Comparison of ENCODE assay signal across 19 cellular contexts in the genomic region with DNA sequence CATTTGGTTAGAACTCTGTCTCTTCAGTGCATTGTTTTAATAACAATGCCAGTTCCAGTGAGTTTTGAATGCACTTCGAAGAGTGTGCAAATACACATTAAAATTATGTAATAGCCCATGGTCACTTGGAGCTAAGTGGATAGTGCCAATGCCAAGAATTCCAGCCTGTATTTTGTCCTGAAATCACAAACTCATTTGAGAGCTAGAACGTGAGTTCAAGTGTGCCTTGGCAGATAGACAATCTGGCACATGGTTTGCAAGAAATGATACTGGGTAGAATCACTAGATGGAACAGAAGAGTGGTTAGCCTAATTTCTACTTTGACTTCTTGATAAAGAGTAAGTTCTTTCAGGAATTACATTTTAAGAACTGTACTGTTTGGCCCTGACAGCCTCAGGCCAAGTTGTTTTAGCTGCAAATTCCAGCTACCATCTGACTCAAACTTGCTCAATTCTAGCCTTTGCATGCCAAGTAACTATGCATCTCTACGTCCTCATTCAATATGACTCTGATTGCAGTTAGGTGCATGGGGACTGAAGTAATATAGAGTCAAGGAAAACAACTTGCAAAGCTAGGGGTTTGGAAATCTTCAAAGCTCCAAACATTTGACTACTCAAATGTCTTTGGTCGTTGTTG.
DNase-seq lines count a peak whose midpoint lies in the region; ATAC-seq, FAIRE-seq and TF ChIP-seq lines count a peak whose summit lies in the region.
"Had no signal": no experiment of that assay in that cellular context is flagged by ENCODE, and none has a peak within 500 bp of the region (broad histone marks: within the 10 kb centered on the region; RNA-seq: fewer than 3 reads in every experiment).

No MANE protein-coding gene starts in this region.

- ATAC-seq in PC-3, result no peak
- ATAC-seq in HG02642 (IDR thresholded peaks at IDR 0.05; ENCODE audit: poor library complexity, unreplicated experiment), result no peak
- ATAC-seq in right cardiac atrium, result no peak
- ATAC-seq: HCT116, Right ventricle myocardium inferior had no signal

- no peaks in the 10 kb centered on the region for H3F3A ChIP-seq in GM23248 (ENCODE audit: insufficient read depth)
- no peaks in the 10 kb centered on the region for H3F3A ChIP-seq in PC-3 (ENCODE audit: low read length, unreplicated experiment)

- TF ChIP-seq CTCF in PC-3 (conservative IDR thresholded peaks at IDR 0.05; ENCODE audit: low read depth, low read length), result no peak
- TF ChIP-seq CTCF in bronchial epithelial cell (IDR thresholded peaks at IDR 0.05; ENCODE audit: insufficient read depth, low read length, severe bottlenecking), result no peak

- H3K4me3 ChIP-seq in GM23248 (no peak overlapping the region), PC-3 (ENCODE audit: low read length) (no peak overlapping the region), bronchial epithelial cell (ENCODE audit: low read depth, low read length) (no peak overlapping the region), right cardiac atrium (ENCODE audit: low read length) (no peak overlapping the region)

- in situ Hi-C loops in GM23248 (cut with MboI), result no loop called here

- H4K20me1 ChIP-seq in GM23248 (ENCODE audit: insufficient read depth) (no peaks in the 10 kb centered on the region), PC-3 (ENCODE audit: low read length) (no peaks in the 10 kb centered on the region)

- H3K27me3 ChIP-seq in GM23248 (replicated peaks; ENCODE audit: insufficient read depth) (no peaks in the 10 kb centered on the region), PC-3 (ENCODE audit: low read length) (no peaks in the 10 kb centered on the region), bronchial epithelial cell (ENCODE audit: control insufficient read depth, insufficient read depth, low read length) (no peaks in the 10 kb centered on the region), right cardiac atrium (ENCODE audit: control insufficient read depth, insufficient read depth) (no peaks in the 10 kb centered on the region)

- H3K9me3 ChIP-seq in GM23248 (ENCODE audit: low read depth) (no peaks in the 10 kb centered on the region), PC-3 (ENCODE audit: low read length) (no peaks in the 10 kb centered on the region), right cardiac atrium (ENCODE audit: control insufficient read depth, low read length) (no peaks in the 10 kb centered on the region)

- FAIRE-seq in bronchial epithelial cell (lab: Jason Lieb, UNC), result no peak
- FAIRE-seq: D721Med had no signal

- WGBS in GM23248 (ENCODE audit: low coverage in 1 of 2, low lambda C conversion rate in 2 of 2, missing lambda C conversion rate in 2 of 2), 2 experiments, result 2 to 4% methylated on average over 4 of the region's 4 CpGs
- 59% methylated on average over 4 of the region's 4 CpGs for WGBS in right cardiac atrium

- H3K36me3 ChIP-seq in GM23248 (ENCODE audit: low read depth), result no peaks in the 10 kb centered on the region
- no peaks in the 10 kb centered on the region for H3K36me3 ChIP-seq in PC-3 (ENCODE audit: low read depth, low read length)
- H3K36me3 ChIP-seq in bronchial epithelial cell (ENCODE audit: control insufficient read depth, insufficient read depth, low read length), result no peaks in the 10 kb centered on the region

- no peaks in the 10 kb centered on the region for H3K9me2 ChIP-seq in GM23248 (ENCODE audit: insufficient read depth)
- no peaks in the 10 kb centered on the region for H3K9me2 ChIP-seq in PC-3 (replicated peaks; ENCODE audit: low read length)

- POLR2A ChIA-PET in PC-3 (lab: Charles Lee; ENCODE audit: unreplicated experiment), result no interaction called here

- H2AFZ ChIP-seq in GM23248 (no peak overlapping the region), PC-3 (ENCODE audit: low read length) (no peak overlapping the region)

- BruUV-seq in PC-3 (replicated peaks; lab: Mats Ljungman, UMichigan), result no TSS peak

- intact Hi-C loops in PC-3 (cut with micrococcal nuclease), result no loop called here
- intact Hi-C loops in right cardiac atrium (cut with DNase I), result no loop called here

- H3K79me2 ChIP-seq in GM23248 (ENCODE audit: insufficient read depth) (no peaks in the 10 kb centered on the region), PC-3 (ENCODE audit: low read length) (no peaks in the 10 kb centered on the region)

- H3K4me1 ChIP-seq in GM23248 (ENCODE audit: insufficient read depth) (no peaks in the 10 kb centered on the region), PC-3 (ENCODE audit: insufficient read depth, low read length) (no peaks in the 10 kb centered on the region), right cardiac atrium (ENCODE audit: control insufficient read depth, insufficient read depth, low read length) (no peaks in the 10 kb centered on the region)

- no peak overlapping the region for H3K4me2 ChIP-seq in GM23248 (ENCODE audit: unreplicated experiment)
- H3K4me2 ChIP-seq in PC-3 (ENCODE audit: low read length), result no peak overlapping the region

- H3K27ac ChIP-seq in GM23248 (no peak overlapping the region), PC-3 (ENCODE audit: low read length) (no peak overlapping the region), right cardiac atrium (ENCODE audit: low read length) (no peak overlapping the region)

- DNase-seq in GM23248 (peak; percentile 8), PC-3 (peak; percentile 19), bronchial epithelial cell (ENCODE audit: low read depth) (peak; percentile 78), iris pigment epithelial cell (ENCODE audit: low read depth) (peak; percentile 0), NOMO-1 treated with dmso at 0.1 percent for 144 hours (lab: John Stamatoyannopoulos, UW; ENCODE audit: unreplicated experiment) (no peak), right cardiac atrium (no peak), RKO (ENCODE audit: low spot score) (no peak)
- DNase-seq: CD8-positive, alpha-beta memory T cell; DMS79; KG1; NCI-H1092; NCI-H1694; NCI-H2107; NCI-H2227 treated with DMSO at 0.1 percent for 48 hours; NCI-H524 treated with DMSO at 0.1 percent for 48 hours had no signal

- CTCF ChIA-PET in PC-3 (lab: Charles Lee), result no interaction called here

- H3K9ac ChIP-seq in GM23248 (no peak overlapping the region), PC-3 (ENCODE audit: low read length) (no peak overlapping the region)

Comparison
In these comparisons a context has a peak if more than half of its experiments do, and no peak if none do; other contexts are left out.
1. DNase-seq: peak in GM23248 (single experiment), PC-3 (single experiment), bronchial epithelial cell (single experiment) and iris pigment epithelial cell (single experiment); none in NOMO-1 treated with dmso at 0.1 percent for 144 hours (single experiment), right cardiac atrium (0 of 3) and RKO (single experiment).